8 cellular contexts compared by ENCODE assay signal in genomic region chrX:19334945-19335626, GRCh38. TPM values are rescaled to one million over a fixed set of nuclear protein-coding genes. Genes with fewer than 3 reads are reported as not detected.
A peak's percentile ranks its signal among the peaks of the same experiment; 100 is the strongest.
DNase-seq lines count a peak whose midpoint lies in the region; ATAC-seq and TF ChIP-seq lines count a peak whose summit lies in the region.

No MANE protein-coding gene starts in this region.

- TF ChIP-seq POLR2A in testis (IDR thresholded peaks at IDR 0.05) (no peak), sigmoid colon (IDR thresholded peaks at IDR 0.05) (no peak)

- no peak overlapping the region for H3K4me3 ChIP-seq in cardiac muscle cell
- H3K4me3 ChIP-seq in testis = no peak overlapping the region
- no peak overlapping the region for H3K4me3 ChIP-seq in sigmoid colon

- H3K9me3 ChIP-seq in cardiac muscle cell (ENCODE audit: low read depth) (no peaks in the 10 kb centered on the region), testis (no peaks in the 10 kb centered on the region), sigmoid colon (no peaks in the 10 kb centered on the region)

- 53 to 67% methylated on average over 14 to 16 of the region's 16 CpGs for WGBS in testis, 2 donors
- 72 to 86% methylated on average over 16 of the region's 16 CpGs for WGBS in sigmoid colon, 2 donors

- DNase-seq in cardiac muscle cell (ENCODE audit: low read depth in 1 of 2, low spot score in 1 of 2) = peak; percentile 8 to 10
- no peak for DNase-seq in cardiac septum (ENCODE audit: low spot score)
- DNase-seq in NCI-H748 (lab: John Stamatoyannopoulos, UW; ENCODE audit: unreplicated experiment) = peak; percentile 76
- peak; percentile 42 for DNase-seq in cerebellar cortex (ENCODE audit: low spot score)
- peak; percentile 46 for DNase-seq in testis
- DNase-seq in GM03348 (ENCODE audit: low spot score) = no peak
- DNase-seq in sigmoid colon = no peak

- no peaks in the 10 kb centered on the region for H3K27me3 ChIP-seq in cardiac muscle cell
- no peaks in the 10 kb centered on the region for H3K27me3 ChIP-seq in testis
- H3K27me3 ChIP-seq in sigmoid colon = no peaks in the 10 kb centered on the region

- TF ChIP-seq CTCF in cardiac muscle cell (IDR thresholded peaks at IDR 0.05; ENCODE audit: low read depth, low read length) (peak; percentile 13), testis (IDR thresholded peaks at IDR 0.05) (peak in 2 of 3 experiments; percentile 15 to 57), sigmoid colon (IDR thresholded peaks at IDR 0.05) (no peak)

- no peaks in the 10 kb centered on the region for H3K4me1 ChIP-seq in cardiac muscle cell (ENCODE audit: low read depth)
- no peaks in the 10 kb centered on the region for H3K4me1 ChIP-seq in testis
- H3K4me1 ChIP-seq in sigmoid colon = no peaks in the 10 kb centered on the region

- H3K36me3 ChIP-seq in cardiac muscle cell = no peaks in the 10 kb centered on the region
- no peaks in the 10 kb centered on the region for H3K36me3 ChIP-seq in testis (ENCODE audit: low read depth, missing control alignments)
- no peaks in the 10 kb centered on the region for H3K36me3 ChIP-seq in sigmoid colon

- TF ChIP-seq EP300 in sigmoid colon (IDR thresholded peaks at IDR 0.05) = no peak

- intact Hi-C loops in cardiac septum (cut with DNase I) = loop anchor here (2.0 to 10.0 kb wide), 3 partner anchors 320 to 943 kb away; no protein-coding TSS in a partner anchor
- intact Hi-C loops in testis (cut with DNase I; ENCODE audit: low total_unique reads) = loop anchor here (10.0 kb wide), 1 partner anchor 940 kb away; no protein-coding TSS in a partner anchor
- intact Hi-C loops in sigmoid colon (cut with DNase I) = loop anchor here (5.0 kb wide), 1 partner anchor 943 kb away; no protein-coding TSS in a partner anchor

- no peak for ATAC-seq in HG03025 (IDR thresholded peaks at IDR 0.05; ENCODE audit: low FRiP score, unreplicated experiment)

- H3K27ac ChIP-seq in cardiac muscle cell (no peak overlapping the region), testis (no peak overlapping the region), sigmoid colon (no peak overlapping the region)

RNA-seq across cellular contexts. Expression of gene PDHA1, which starts 8.6 kb away (rescaled TPM):
- total RNA-seq in cardiac muscle cell (243 and 257 TPM in 2 replicates), cardiac septum (898 TPM), testis (10 to 100 TPM; 45.4 to 69.2 TPM), sigmoid colon (10 to 100 TPM; 51.7 to 71.3 (median 60.3) TPM)
- polyA plus RNA-seq in cardiac muscle cell (689 and 777 TPM in 2 replicates), testis (ENCODE audit: insufficient read depth, low read depth, low replicate concordance) (76.9 TPM), sigmoid colon (100 to 1,000 TPM; 136 to 222 (median 209) TPM)

Comparison
In these comparisons a context has a peak if more than half of its experiments do, and no peak if none do; other contexts are left out.
1. DNase-seq: peak in cardiac muscle cell (2 of 2), NCI-H748 (single experiment), cerebellar cortex (single experiment) and testis (single experiment); none in cardiac septum (single experiment), GM03348 (single experiment) and sigmoid colon (single experiment).
2. CTCF ChIP-seq: peak in cardiac muscle cell (single experiment) and testis (2 of 3); none in sigmoid colon (0 of 4).